ENCODE assay signal across 8 cellular contexts in the genomic region with DNA sequence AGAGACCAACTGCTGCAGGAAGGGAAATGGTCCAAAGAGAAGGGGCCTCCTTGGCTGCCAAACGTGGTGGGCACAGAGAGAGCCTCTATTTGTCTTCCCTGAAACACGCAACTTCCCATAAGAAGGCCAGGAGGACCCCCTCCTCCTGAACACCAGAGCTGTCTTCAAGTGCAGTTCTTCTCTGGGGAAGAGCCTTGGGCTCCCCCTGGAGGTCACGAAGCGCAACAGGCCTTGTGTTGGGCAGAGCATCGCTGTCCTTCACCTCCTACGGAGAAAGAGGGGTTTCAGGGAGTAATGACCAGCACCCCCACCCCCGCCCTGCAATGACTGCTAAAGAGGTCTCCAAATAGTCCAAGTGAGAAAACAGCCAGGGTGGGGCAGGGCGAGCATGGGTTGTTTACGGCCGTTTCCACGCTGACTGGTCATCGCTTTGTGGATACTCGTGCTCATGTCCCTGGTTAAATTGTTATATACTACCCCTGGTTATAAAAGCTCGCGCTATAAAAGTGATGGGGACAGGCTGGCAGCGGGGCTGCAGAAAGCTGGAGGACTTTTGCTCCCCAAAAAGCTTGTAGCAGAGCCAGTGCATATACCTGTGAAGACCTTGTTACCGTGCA.
A peak's percentile ranks its signal among the peaks of the same experiment; 100 is the strongest.
DNase-seq lines count a peak whose midpoint lies in the region; ATAC-seq, FAIRE-seq and TF ChIP-seq lines count a peak whose summit lies in the region.

No MANE protein-coding gene starts in this region.

- ATAC-seq in HG02981 (IDR thresholded peaks at IDR 0.05; ENCODE audit: unreplicated experiment) = no peak

- FAIRE-seq in GM12891 (lab: Jason Lieb, UNC) = no peak

- TF ChIP-seq POLR2A in GM12891 (IDR thresholded peaks at IDR 0.05; ENCODE audit: low read depth, low read length) = no peak

- DNase-seq in Ammon's horn (ENCODE audit: low spot score) (peak; percentile 33), GM12891 (ENCODE audit: insufficient read length, low spot score) (peak; percentile 16), RPMI8226 (peak; percentile 54), cerebellar cortex (ENCODE audit: low spot score) (peak; percentile 42), myocyte (ENCODE audit: low read depth) (peak; percentile 16), NCI-H1436 (lab: John Stamatoyannopoulos, UW) (no peak), NK-92 (lab: John Stamatoyannopoulos, UW; ENCODE audit: unreplicated experiment) (no peak)

TF ChIP-seq in GM12891, 5 proteins besides CTCF, POLR2A, EP300 and RAD21:
- no peak for TF ChIP-seq TAF1 (IDR thresholded peaks at IDR 0.05; ENCODE audit: low read depth, low read length)
- no peak for TF ChIP-seq POLR2AphosphoS5 (IDR thresholded peaks at IDR 0.05; ENCODE audit: low read depth, low read length)
- no peak for TF ChIP-seq SPI1 (IDR thresholded peaks at IDR 0.05; ENCODE audit: low read depth, low read length)
- no peak for TF ChIP-seq POU2F2 (IDR thresholded peaks at IDR 0.05; ENCODE audit: low read depth, low read length)
- no peak for TF ChIP-seq PAX5 (IDR thresholded peaks at IDR 0.05; ENCODE audit: insufficient read depth, low read length, severe bottlenecking)

Comparison
In these comparisons a context has a peak if more than half of its experiments do, and no peak if none do; other contexts are left out.
1. DNase-seq: peak in Ammon's horn (single experiment), GM12891 (single experiment), RPMI8226 (single experiment), cerebellar cortex (single experiment) and myocyte (single experiment); none in NCI-H1436 (single experiment) and NK-92 (single experiment).